1 cellular context compared by ENCODE assay signal in the genomic region with DNA sequence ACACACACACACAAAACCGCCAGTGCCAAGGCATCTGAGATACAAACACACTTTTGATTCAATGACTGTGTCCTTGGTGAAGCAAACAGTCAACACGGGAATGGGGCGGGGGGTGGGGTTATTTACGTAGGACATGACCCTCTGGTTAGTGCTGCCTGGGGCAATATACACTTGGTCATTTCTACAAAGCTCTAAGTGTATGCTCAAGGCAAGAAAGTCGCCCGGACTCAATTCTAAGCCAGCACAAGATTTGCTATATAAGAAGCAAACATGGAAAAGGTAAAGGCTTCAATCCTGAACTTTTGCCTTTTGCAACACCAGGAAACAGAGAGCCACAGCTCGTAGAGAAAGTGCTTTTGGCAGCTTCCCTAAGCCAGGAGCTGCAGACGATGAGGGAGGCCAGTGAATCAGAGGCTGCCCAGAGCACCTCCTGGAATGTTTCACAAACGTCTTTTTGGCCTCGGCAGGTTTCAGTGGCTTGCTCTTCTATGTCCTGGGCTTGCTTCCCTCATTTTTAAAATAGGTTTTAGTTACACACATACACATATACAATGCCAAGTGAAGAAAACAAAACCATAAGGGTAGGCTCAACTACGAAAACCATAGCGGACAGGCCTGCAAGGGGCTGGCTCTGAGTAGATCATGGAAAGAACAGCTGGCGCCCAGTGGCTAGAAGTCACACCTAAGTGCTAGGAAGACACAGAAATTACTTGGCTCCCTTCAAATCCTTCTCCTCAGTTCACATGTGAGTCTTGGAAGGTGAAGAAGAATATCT.
TF ChIP-seq lines count a peak whose summit lies in the region.

No MANE protein-coding gene starts in this region.

TF ChIP-seq in SK-N-SH, 30 proteins besides CTCF, POLR2A, EP300 and RAD21 (continued from another document):
- TF ChIP-seq, protein P1, sequence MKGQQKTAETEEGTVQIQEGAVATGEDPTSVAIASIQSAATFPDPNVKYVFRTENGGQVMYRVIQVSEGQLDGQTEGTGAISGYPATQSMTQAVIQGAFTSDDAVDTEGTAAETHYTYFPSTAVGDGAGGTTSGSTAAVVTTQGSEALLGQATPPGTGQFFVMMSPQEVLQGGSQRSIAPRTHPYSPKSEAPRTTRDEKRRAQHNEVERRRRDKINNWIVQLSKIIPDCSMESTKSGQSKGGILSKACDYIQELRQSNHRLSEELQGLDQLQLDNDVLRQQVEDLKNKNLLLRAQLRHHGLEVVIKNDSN (IDR thresholded peaks at IDR 0.05; ENCODE audit: borderline replicate concordance, low read depth), result no peak
- no peak for TF ChIP-seq GABPA (IDR thresholded peaks at IDR 0.05; ENCODE audit: low read depth)
- no peak for TF ChIP-seq FOXM1 (IDR thresholded peaks at IDR 0.05; ENCODE audit: low read depth)
- no peak for TF ChIP-seq REST (IDR thresholded peaks at IDR 0.05; ENCODE audit: low read depth, low read length)
- no peak for TF ChIP-seq SMC3 (IDR thresholded peaks at IDR 0.05; ENCODE audit: low read depth, low read length)
- TF ChIP-seq, protein P2, sequence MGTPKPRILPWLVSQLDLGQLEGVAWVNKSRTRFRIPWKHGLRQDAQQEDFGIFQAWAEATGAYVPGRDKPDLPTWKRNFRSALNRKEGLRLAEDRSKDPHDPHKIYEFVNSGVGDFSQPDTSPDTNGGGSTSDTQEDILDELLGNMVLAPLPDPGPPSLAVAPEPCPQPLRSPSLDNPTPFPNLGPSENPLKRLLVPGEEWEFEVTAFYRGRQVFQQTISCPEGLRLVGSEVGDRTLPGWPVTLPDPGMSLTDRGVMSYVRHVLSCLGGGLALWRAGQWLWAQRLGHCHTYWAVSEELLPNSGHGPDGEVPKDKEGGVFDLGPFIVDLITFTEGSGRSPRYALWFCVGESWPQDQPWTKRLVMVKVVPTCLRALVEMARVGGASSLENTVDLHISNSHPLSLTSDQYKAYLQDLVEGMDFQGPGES (IDR thresholded peaks at IDR 0.05; ENCODE audit: low read depth, low read length), result no peak
- TF ChIP-seq GATA2 (CRISPR knock-in tag; IDR thresholded peaks at IDR 0.05), result no peak
- no peak for TF ChIP-seq YY1 (IDR thresholded peaks at IDR 0.05; ENCODE audit: low read depth)
- TF ChIP-seq MXI1 (IDR thresholded peaks at IDR 0.05; ENCODE audit: low read depth, low read length), result no peak
- no peak; the same call in 1 of the 2 replicates for TF ChIP-seq SIN3A (IDR thresholded peaks at IDR 0.05; ENCODE audit: borderline replicate concordance, low read depth, low read length)
- no peak; the same call in 1 of the 2 replicates for TF ChIP-seq MEF2A (IDR thresholded peaks at IDR 0.05; ENCODE audit: borderline replicate concordance, low read depth)
